16 cellular contexts compared by ENCODE assay signal in genomic region chr1:111234866-111235265, GRCh38. TPM values are rescaled to one million over a fixed set of nuclear protein-coding genes. Genes with fewer than 3 reads are reported as not detected.
DNase-seq lines count a peak whose midpoint lies in the region; FAIRE-seq and TF ChIP-seq lines count a peak whose summit lies in the region.
"Had no signal": no experiment of that assay in that cellular context is flagged by ENCODE, and none has a peak within 500 bp of the region (broad histone marks: within the 10 kb centered on the region; RNA-seq: fewer than 3 reads in every experiment).

No MANE protein-coding gene starts in this region.

- H3K4ac ChIP-seq in mesenchymal stem cell (ENCODE audit: low read depth in 1 of 2, low read length in 2 of 2) = no peak overlapping the region

- H2AFZ ChIP-seq in mesenchymal stem cell (ENCODE audit: low read depth, low read length) = no peak overlapping the region
- H2AFZ ChIP-seq: GM23338 had no signal

- no peak overlapping the region for H3K23ac ChIP-seq in mesenchymal stem cell (ENCODE audit: low read length in 2 of 2)

- H3K4me2 ChIP-seq in mesenchymal stem cell (ENCODE audit: low read length, poor library complexity, severe bottlenecking) = no peak overlapping the region
- H3K4me2 ChIP-seq: GM23338 had no signal

- no peaks in the 10 kb centered on the region for H3K4me1 ChIP-seq in mesenchymal stem cell (ENCODE audit: control insufficient read depth, insufficient read depth, low read depth, low read length)
- H3K4me1 ChIP-seq: tibial nerve had no signal

- no peak overlapping the region for H3K18ac ChIP-seq in mesenchymal stem cell (ENCODE audit: low read depth in 1 of 2, low read length in 2 of 2)

- H3K4me3 ChIP-seq in bronchial epithelial cell (ENCODE audit: low read depth, low read length) (no peak overlapping the region), mesenchymal stem cell (ENCODE audit: insufficient read depth in 1 of 2, low read depth in 1 of 2, low read length in 2 of 2) (no peak overlapping the region)
- H3K4me3 ChIP-seq: esophagus squamous epithelium, GM23338, tibial nerve had no signal

- no peak overlapping the region for H2BK12ac ChIP-seq in mesenchymal stem cell (ENCODE audit: low read length in 2 of 2)

- H3K9ac ChIP-seq in mesenchymal stem cell (ENCODE audit: low read length) = peak overlapping the region; percentile 53

- H4K91ac ChIP-seq in mesenchymal stem cell (ENCODE audit: low read length) = no peak overlapping the region

- DNase-seq in EH (ENCODE audit: low read depth) = peak; percentile 61
- peak; percentile 71 for DNase-seq in M059J (ENCODE audit: low read depth)
- peak; percentile 80 for DNase-seq in bronchial epithelial cell (ENCODE audit: low read depth)
- DNase-seq in mesenchymal stem cell = no peak
- DNase-seq in central memory CD4-positive, alpha-beta T cell = no peak
- no peak for DNase-seq in NOMO-1 (lab: John Stamatoyannopoulos, UW; ENCODE audit: unreplicated experiment in 2 of 2)
- no peak for DNase-seq in ecto neural progenitor cell (ENCODE audit: low spot score)
- DNase-seq: CD8-positive, alpha-beta memory T cell; esophagus squamous epithelium; NCI-H1105; nephron progenitor cell; stimulated activated CD4-positive, alpha-beta T cell treated with anti-CD3 and anti-CD28 coated beads, Interleukin-1b, Interleukin-23, amount 100 ng/mL, for 48 hours; stimulated activated CD8-positive, alpha-beta memory T cell treated with anti-CD3 and anti-CD28 coated beads, Interleukin-4, amount 100 ng/mL, for 48 hours had no signal

- no peak overlapping the region for H2BK120ac ChIP-seq in mesenchymal stem cell (ENCODE audit: low read depth, low read length)

- no peak overlapping the region for H3K14ac ChIP-seq in mesenchymal stem cell (ENCODE audit: low read length in 2 of 2)

- H3K9me3 ChIP-seq in mesenchymal stem cell (ENCODE audit: control insufficient read depth, low read length) = no peaks in the 10 kb centered on the region
- H3K9me3 ChIP-seq: esophagus squamous epithelium, tibial nerve had no signal

- H4K8ac ChIP-seq in mesenchymal stem cell (ENCODE audit: low read length) = no peak overlapping the region

- 57% methylated on average over 1 of the region's 3 CpGs for WGBS in mesenchymal stem cell

- H3K27me3 ChIP-seq in bronchial epithelial cell (ENCODE audit: control insufficient read depth, insufficient read depth, low read length) (no peaks in the 10 kb centered on the region), mesenchymal stem cell (ENCODE audit: control insufficient read depth in 1 of 2, insufficient read depth in 1 of 2, low read length in 2 of 2) (peaks cover 0 to 7% of the 10 kb centered on the region in 2 experiments)
- H3K27me3 ChIP-seq: esophagus squamous epithelium, tibial nerve had no signal

- no peak overlapping the region for H2BK5ac ChIP-seq in mesenchymal stem cell (ENCODE audit: low read depth, low read length, poor library complexity, severe bottlenecking)

- no peak for FAIRE-seq in bronchial epithelial cell (lab: Jason Lieb, UNC)
- FAIRE-seq: colon had no signal

- H3K36me3 ChIP-seq in bronchial epithelial cell (ENCODE audit: control insufficient read depth, insufficient read depth, low read length) (no peaks in the 10 kb centered on the region), mesenchymal stem cell (ENCODE audit: control insufficient read depth in 1 of 2, insufficient read depth in 2 of 2, low read depth in 1 of 2, low read length in 2 of 2) (no peaks in the 10 kb centered on the region)
- H3K36me3 ChIP-seq: esophagus squamous epithelium, tibial nerve had no signal

- H2AK5ac ChIP-seq in mesenchymal stem cell (ENCODE audit: low read length, severe bottlenecking) = no peak overlapping the region

- no peak overlapping the region for H3K27ac ChIP-seq in mesenchymal stem cell (ENCODE audit: low read length, poor library complexity, severe bottlenecking)
- H3K27ac ChIP-seq: esophagus squamous epithelium had no signal

- H2BK15ac ChIP-seq in mesenchymal stem cell (ENCODE audit: low read depth, poor library complexity, severe bottlenecking) = no peak overlapping the region

- no peaks in the 10 kb centered on the region for H3K79me1 ChIP-seq in mesenchymal stem cell (replicated peaks; ENCODE audit: low read length, poor library complexity, severe bottlenecking)

- no peak for TF ChIP-seq CTCF in bronchial epithelial cell (IDR thresholded peaks at IDR 0.05; ENCODE audit: insufficient read depth, low read length, severe bottlenecking)

RNA-seq across cellular contexts. Expression of gene CHI3L2, which starts 7.4 kb away (rescaled TPM):
- 0.15 and 0.37 TPM in 2 replicates for total RNA-seq in M059J (2014; rRNA removed; shearing (Covaris generic))
- total RNA-seq in bronchial epithelial cell = 0.26 TPM in 1 of 2 replicates, not detected in the other
- polyA plus RNA-seq in mesenchymal stem cell (2013, experiment 1 of 2) = not detected
- not detected for polyA plus RNA-seq in mesenchymal stem cell (2013, experiment 2 of 2)
- total RNA-seq: GM23338 had no signal

RNA-seq across cellular contexts. Expression of gene DENND2D, which starts 34.4 kb away (rescaled TPM):
- 4.3 and 10.2 TPM in 2 replicates for total RNA-seq in M059J (2014; rRNA removed; shearing (Covaris generic))
- total RNA-seq in bronchial epithelial cell = 23.7 and 24.3 TPM in 2 replicates
- polyA plus RNA-seq in mesenchymal stem cell (2013, experiment 1 of 2) = 0.95 TPM
- polyA plus RNA-seq in mesenchymal stem cell (2013, experiment 2 of 2) = 0.85 TPM

RNA-seq across cellular contexts. Expression of gene CHIA, which starts 55.8 kb away (rescaled TPM):
- not detected in 2 replicates for total RNA-seq in M059J (2014; rRNA removed; shearing (Covaris generic))
- total RNA-seq in bronchial epithelial cell = not detected in 2 replicates
- not detected for polyA plus RNA-seq in mesenchymal stem cell (2013, experiment 1 of 2)
- polyA plus RNA-seq in mesenchymal stem cell (2013, experiment 2 of 2) = not detected
- total RNA-seq: CD8-positive, alpha-beta memory T cell; esophagus squamous epithelium; GM23338; tibial nerve had no signal
- polyA plus RNA-seq: CD8-positive, alpha-beta memory T cell; GM23338 had no signal

Comparison
In these comparisons a context has a peak if more than half of its experiments do, and no peak if none do; other contexts are left out.
1. DNase-seq: peak in EH (single experiment), M059J (single experiment) and bronchial epithelial cell (single experiment); none in mesenchymal stem cell (single experiment), central memory CD4-positive, alpha-beta T cell (single experiment), NOMO-1 (0 of 2) and ecto neural progenitor cell (single experiment).